8 cellular contexts compared by ENCODE assay signal in genomic region chr1:10788592-10789006, GRCh38. TPM values are rescaled to one million over a fixed set of nuclear protein-coding genes. Genes with fewer than 3 reads are reported as not detected.
A peak's percentile ranks its signal among the peaks of the same experiment; 100 is the strongest.
DNase-seq lines count a peak whose midpoint lies in the region; ATAC-seq and TF ChIP-seq lines count a peak whose summit lies in the region.

No MANE protein-coding gene starts in this region.

- H3K27me3 ChIP-seq in lower lobe of right lung (ENCODE audit: low read depth) (peaks cover 34% of the 10 kb centered on the region), upper lobe of left lung (no peaks in the 10 kb centered on the region)

- H3K4me1 ChIP-seq in lower lobe of right lung: peaks cover 27% of the 10 kb centered on the region
- peaks cover 20 to 30% (median 26%) of the 10 kb centered on the region in 4 donors for H3K4me1 ChIP-seq in upper lobe of left lung

- peak in 2 of 3 experiments; percentile 25 to 34 for DNase-seq in NCI-H1417 (lab: John Stamatoyannopoulos, UW)
- no peak for DNase-seq in NCI-H1417 treated with DMSO at 0.1 percent for 48 hours (lab: John Stamatoyannopoulos, UW)
- peak; percentile 56 for DNase-seq in dermis blood vessel endothelial cell
- peak; percentile 53 for DNase-seq in lower lobe of right lung
- DNase-seq in upper lobe of left lung: peak; percentile 34 to 70
- DNase-seq in amniotic stem cell (lab: John Stamatoyannopoulos, UW): no peak

- ATAC-seq in lower lobe of right lung (peak; percentile 58 to 62), upper lobe of left lung (ENCODE audit: low FRiP score in 2 of 2) (peak; percentile 40 to 41), HG02763 (IDR thresholded peaks at IDR 0.05; ENCODE audit: unreplicated experiment) (no peak), GM19452 (IDR thresholded peaks at IDR 0.05; ENCODE audit: unreplicated experiment) (no peak)

- no peak for TF ChIP-seq POLR2A in upper lobe of left lung (IDR thresholded peaks at IDR 0.05)

- WGBS in upper lobe of left lung, 2 donors: 14 to 49% methylated on average over 7 to 10 of the region's 11 CpGs

- H3K9me3 ChIP-seq in lower lobe of right lung: no peaks in the 10 kb centered on the region
- no peaks in the 10 kb centered on the region for H3K9me3 ChIP-seq in upper lobe of left lung

- no peaks in the 10 kb centered on the region for H3K36me3 ChIP-seq in lower lobe of right lung
- H3K36me3 ChIP-seq in upper lobe of left lung: no peaks in the 10 kb centered on the region

- intact Hi-C loops in lower lobe of right lung (cut with DNase I): no loop called here

- TF ChIP-seq CTCF in lower lobe of right lung (IDR thresholded peaks at IDR 0.05) (no peak), upper lobe of left lung (IDR thresholded peaks at IDR 0.05) (peak in 5 of 6 experiments; percentile 20 to 60 (median 46))

- no peak for TF ChIP-seq EP300 in upper lobe of left lung (IDR thresholded peaks at IDR 0.05)

- no peak overlapping the region for H3K27ac ChIP-seq in lower lobe of right lung
- H3K27ac ChIP-seq in upper lobe of left lung: peak overlapping the region in 1 of 4 donors; percentile 38

- no peak overlapping the region for H3K4me3 ChIP-seq in lower lobe of right lung
- H3K4me3 ChIP-seq in upper lobe of left lung: no peak overlapping the region

RNA-seq across cellular contexts. Expression of gene CASZ1, which starts 7.8 kb away (rescaled TPM):
- total RNA-seq in dermis blood vessel endothelial cell (4.3 and 10.8 TPM in 2 replicates), lower lobe of right lung (47.5 TPM), upper lobe of left lung (100 to 1,000 TPM in 2 of 6 donors, 10 to 100 TPM in 4; 39.7 to 112 (median 60.8) TPM)

Comparison
In these comparisons a context has a peak if more than half of its experiments do, and no peak if none do; other contexts are left out.
1. DNase-seq: peak in NCI-H1417 (2 of 3), dermis blood vessel endothelial cell (single experiment), lower lobe of right lung (single experiment) and upper lobe of left lung (2 of 2); none in NCI-H1417 treated with DMSO at 0.1 percent for 48 hours (single experiment) and amniotic stem cell (single experiment).
2. ATAC-seq: peak in lower lobe of right lung (2 of 2) and upper lobe of left lung (2 of 2); none in HG02763 (single experiment) and GM19452 (single experiment).